Comparison of ENCODE assay signal across 1 cellular context in the genomic region with DNA sequence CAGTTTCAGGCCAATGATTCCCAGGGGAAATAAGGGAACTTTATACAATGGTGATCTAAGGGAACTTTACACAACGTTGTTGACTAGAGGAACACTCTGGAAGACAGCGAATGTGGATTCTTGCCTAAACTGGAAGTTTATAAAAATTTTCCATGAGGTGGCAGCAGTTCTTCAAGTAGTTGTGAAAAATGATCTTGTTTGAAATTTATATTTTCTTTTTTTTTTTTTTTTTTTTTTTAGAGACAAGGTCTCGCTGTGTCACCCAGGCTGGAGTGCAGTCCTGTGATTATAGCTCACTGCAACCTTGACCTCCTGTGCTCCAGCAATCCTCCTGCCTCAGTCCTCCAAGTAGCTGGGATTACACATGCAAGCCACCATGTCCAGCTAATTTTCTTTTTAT.
A peak's percentile ranks its signal among the peaks of the same experiment; 100 is the strongest.
TF ChIP-seq lines count a peak whose summit lies in the region.

No MANE protein-coding gene starts in this region.

TF ChIP-seq in K562, 482 proteins besides CTCF, POLR2A, EP300 and RAD21 (continued from another document):
- TF ChIP-seq, protein P1, sequence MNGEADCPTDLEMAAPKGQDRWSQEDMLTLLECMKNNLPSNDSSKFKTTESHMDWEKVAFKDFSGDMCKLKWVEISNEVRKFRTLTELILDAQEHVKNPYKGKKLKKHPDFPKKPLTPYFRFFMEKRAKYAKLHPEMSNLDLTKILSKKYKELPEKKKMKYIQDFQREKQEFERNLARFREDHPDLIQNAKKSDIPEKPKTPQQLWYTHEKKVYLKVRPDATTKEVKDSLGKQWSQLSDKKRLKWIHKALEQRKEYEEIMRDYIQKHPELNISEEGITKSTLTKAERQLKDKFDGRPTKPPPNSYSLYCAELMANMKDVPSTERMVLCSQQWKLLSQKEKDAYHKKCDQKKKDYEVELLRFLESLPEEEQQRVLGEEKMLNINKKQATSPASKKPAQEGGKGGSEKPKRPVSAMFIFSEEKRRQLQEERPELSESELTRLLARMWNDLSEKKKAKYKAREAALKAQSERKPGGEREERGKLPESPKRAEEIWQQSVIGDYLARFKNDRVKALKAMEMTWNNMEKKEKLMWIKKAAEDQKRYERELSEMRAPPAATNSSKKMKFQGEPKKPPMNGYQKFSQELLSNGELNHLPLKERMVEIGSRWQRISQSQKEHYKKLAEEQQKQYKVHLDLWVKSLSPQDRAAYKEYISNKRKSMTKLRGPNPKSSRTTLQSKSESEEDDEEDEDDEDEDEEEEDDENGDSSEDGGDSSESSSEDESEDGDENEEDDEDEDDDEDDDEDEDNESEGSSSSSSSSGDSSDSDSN (IDR thresholded peaks at IDR 0.05; ENCODE audit: borderline replicate concordance in 1 of 2, low read depth in 2 of 2, low read length in 2 of 2), result no peak
- TF ChIP-seq ZC3H8 (IDR thresholded peaks at IDR 0.05) (no peak), ZNF384 (IDR thresholded peaks at IDR 0.05; ENCODE audit: low read depth, low read length) (peak; percentile 86), ZNF584 (CRISPR knock-in tag; IDR thresholded peaks at IDR 0.05; ENCODE audit: low read depth) (no peak), FOXK2 (conservative IDR thresholded peaks at IDR 0.05 in 1 of 2, IDR thresholded peaks at IDR 0.05 in 1 of 2; ENCODE audit: low read depth in 2 of 2) (0 out of 4 replicates have a peak, but pooled peaks of 1 of the 2 experiments have one; percentile 18), KLF13 (tag; IDR thresholded peaks at IDR 0.05; ENCODE audit: borderline replicate concordance, low read depth) (no peak), ZNF583 (CRISPR knock-in tag; IDR thresholded peaks at IDR 0.05) (no peak), HOXB6 (CRISPR knock-in tag; IDR thresholded peaks at IDR 0.05; ENCODE audit: borderline replicate concordance) (no peak), ZNF778 (CRISPR knock-in tag; IDR thresholded peaks at IDR 0.05) (no peak), ADNP (tag; IDR thresholded peaks at IDR 0.05) (0 out of 2 replicates have a peak, but pooled peaks have one; percentile 1)
- TF ChIP-seq, protein P2, sequence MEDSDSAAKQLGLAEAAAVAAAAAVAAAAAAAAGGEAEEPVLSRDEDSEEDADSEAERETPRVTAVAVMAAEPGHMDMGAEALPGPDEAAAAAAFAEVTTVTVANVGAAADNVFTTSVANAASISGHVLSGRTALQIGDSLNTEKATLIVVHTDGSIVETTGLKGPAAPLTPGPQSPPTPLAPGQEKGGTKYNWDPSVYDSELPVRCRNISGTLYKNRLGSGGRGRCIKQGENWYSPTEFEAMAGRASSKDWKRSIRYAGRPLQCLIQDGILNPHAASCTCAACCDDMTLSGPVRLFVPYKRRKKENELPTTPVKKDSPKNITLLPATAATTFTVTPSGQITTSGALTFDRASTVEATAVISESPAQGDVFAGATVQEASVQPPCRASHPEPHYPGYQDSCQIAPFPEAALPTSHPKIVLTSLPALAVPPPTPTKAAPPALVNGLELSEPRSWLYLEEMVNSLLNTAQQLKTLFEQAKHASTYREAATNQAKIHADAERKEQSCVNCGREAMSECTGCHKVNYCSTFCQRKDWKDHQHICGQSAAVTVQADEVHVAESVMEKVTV (CRISPR knock-in tag; IDR thresholded peaks at IDR 0.05), result 0 out of 2 replicates have a peak, but pooled peaks have one; percentile 15
- TF ChIP-seq, protein P3, sequence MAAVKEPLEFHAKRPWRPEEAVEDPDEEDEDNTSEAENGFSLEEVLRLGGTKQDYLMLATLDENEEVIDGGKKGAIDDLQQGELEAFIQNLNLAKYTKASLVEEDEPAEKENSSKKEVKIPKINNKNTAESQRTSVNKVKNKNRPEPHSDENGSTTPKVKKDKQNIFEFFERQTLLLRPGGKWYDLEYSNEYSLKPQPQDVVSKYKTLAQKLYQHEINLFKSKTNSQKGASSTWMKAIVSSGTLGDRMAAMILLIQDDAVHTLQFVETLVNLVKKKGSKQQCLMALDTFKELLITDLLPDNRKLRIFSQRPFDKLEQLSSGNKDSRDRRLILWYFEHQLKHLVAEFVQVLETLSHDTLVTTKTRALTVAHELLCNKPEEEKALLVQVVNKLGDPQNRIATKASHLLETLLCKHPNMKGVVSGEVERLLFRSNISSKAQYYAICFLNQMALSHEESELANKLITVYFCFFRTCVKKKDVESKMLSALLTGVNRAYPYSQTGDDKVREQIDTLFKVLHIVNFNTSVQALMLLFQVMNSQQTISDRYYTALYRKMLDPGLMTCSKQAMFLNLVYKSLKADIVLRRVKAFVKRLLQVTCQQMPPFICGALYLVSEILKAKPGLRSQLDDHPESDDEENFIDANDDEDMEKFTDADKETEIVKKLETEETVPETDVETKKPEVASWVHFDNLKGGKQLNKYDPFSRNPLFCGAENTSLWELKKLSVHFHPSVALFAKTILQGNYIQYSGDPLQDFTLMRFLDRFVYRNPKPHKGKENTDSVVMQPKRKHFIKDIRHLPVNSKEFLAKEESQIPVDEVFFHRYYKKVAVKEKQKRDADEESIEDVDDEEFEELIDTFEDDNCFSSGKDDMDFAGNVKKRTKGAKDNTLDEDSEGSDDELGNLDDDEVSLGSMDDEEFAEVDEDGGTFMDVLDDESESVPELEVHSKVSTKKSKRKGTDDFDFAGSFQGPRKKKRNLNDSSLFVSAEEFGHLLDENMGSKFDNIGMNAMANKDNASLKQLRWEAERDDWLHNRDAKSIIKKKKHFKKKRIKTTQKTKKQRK (IDR thresholded peaks at IDR 0.05; ENCODE audit: borderline replicate concordance, low read depth, low read length), result no peak
- TF ChIP-seq, protein P4, sequence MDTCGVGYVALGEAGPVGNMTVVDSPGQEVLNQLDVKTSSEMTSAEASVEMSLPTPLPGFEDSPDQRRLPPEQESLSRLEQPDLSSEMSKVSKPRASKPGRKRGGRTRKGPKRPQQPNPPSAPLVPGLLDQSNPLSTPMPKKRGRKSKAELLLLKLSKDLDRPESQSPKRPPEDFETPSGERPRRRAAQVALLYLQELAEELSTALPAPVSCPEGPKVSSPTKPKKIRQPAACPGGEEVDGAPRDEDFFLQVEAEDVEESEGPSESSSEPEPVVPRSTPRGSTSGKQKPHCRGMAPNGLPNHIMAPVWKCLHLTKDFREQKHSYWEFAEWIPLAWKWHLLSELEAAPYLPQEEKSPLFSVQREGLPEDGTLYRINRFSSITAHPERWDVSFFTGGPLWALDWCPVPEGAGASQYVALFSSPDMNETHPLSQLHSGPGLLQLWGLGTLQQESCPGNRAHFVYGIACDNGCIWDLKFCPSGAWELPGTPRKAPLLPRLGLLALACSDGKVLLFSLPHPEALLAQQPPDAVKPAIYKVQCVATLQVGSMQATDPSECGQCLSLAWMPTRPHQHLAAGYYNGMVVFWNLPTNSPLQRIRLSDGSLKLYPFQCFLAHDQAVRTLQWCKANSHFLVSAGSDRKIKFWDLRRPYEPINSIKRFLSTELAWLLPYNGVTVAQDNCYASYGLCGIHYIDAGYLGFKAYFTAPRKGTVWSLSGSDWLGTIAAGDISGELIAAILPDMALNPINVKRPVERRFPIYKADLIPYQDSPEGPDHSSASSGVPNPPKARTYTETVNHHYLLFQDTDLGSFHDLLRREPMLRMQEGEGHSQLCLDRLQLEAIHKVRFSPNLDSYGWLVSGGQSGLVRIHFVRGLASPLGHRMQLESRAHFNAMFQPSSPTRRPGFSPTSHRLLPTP (IDR thresholded peaks at IDR 0.05; ENCODE audit: borderline replicate concordance, extremely low read depth, insufficient read length), result no peak
